In the genomic region with DNA sequence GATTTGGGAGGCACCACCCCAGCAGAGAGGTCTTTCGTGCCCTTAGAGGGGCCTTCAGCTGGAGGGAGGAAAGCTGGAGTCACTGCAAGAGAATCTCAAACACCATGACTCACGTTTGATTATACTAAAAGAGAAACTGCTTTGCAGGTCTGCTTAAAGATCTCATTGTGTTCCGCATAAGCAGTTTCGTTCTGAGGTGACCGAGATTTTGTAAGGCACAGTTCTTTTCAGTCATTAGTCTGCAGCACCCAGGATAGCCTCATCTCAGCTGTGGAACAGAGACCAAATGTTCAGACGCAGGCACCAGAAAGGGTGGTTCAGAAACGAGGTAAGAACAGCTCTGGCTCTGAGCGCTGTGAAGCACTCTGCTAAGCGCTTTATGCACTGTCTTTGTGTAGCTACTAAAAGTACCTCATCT, we compare ENCODE assay signal across 1 cellular context.
TF ChIP-seq lines count a peak whose summit lies in the region.

No MANE protein-coding gene starts in this region.

TF ChIP-seq in H1, 55 proteins besides CTCF, POLR2A, EP300 and RAD21:
- TF ChIP-seq, protein P1, sequence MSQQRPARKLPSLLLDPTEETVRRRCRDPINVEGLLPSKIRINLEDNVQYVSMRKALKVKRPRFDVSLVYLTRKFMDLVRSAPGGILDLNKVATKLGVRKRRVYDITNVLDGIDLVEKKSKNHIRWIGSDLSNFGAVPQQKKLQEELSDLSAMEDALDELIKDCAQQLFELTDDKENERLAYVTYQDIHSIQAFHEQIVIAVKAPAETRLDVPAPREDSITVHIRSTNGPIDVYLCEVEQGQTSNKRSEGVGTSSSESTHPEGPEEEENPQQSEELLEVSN (IDR thresholded peaks at IDR 0.05) = no peak
- TF ChIP-seq, protein P2, sequence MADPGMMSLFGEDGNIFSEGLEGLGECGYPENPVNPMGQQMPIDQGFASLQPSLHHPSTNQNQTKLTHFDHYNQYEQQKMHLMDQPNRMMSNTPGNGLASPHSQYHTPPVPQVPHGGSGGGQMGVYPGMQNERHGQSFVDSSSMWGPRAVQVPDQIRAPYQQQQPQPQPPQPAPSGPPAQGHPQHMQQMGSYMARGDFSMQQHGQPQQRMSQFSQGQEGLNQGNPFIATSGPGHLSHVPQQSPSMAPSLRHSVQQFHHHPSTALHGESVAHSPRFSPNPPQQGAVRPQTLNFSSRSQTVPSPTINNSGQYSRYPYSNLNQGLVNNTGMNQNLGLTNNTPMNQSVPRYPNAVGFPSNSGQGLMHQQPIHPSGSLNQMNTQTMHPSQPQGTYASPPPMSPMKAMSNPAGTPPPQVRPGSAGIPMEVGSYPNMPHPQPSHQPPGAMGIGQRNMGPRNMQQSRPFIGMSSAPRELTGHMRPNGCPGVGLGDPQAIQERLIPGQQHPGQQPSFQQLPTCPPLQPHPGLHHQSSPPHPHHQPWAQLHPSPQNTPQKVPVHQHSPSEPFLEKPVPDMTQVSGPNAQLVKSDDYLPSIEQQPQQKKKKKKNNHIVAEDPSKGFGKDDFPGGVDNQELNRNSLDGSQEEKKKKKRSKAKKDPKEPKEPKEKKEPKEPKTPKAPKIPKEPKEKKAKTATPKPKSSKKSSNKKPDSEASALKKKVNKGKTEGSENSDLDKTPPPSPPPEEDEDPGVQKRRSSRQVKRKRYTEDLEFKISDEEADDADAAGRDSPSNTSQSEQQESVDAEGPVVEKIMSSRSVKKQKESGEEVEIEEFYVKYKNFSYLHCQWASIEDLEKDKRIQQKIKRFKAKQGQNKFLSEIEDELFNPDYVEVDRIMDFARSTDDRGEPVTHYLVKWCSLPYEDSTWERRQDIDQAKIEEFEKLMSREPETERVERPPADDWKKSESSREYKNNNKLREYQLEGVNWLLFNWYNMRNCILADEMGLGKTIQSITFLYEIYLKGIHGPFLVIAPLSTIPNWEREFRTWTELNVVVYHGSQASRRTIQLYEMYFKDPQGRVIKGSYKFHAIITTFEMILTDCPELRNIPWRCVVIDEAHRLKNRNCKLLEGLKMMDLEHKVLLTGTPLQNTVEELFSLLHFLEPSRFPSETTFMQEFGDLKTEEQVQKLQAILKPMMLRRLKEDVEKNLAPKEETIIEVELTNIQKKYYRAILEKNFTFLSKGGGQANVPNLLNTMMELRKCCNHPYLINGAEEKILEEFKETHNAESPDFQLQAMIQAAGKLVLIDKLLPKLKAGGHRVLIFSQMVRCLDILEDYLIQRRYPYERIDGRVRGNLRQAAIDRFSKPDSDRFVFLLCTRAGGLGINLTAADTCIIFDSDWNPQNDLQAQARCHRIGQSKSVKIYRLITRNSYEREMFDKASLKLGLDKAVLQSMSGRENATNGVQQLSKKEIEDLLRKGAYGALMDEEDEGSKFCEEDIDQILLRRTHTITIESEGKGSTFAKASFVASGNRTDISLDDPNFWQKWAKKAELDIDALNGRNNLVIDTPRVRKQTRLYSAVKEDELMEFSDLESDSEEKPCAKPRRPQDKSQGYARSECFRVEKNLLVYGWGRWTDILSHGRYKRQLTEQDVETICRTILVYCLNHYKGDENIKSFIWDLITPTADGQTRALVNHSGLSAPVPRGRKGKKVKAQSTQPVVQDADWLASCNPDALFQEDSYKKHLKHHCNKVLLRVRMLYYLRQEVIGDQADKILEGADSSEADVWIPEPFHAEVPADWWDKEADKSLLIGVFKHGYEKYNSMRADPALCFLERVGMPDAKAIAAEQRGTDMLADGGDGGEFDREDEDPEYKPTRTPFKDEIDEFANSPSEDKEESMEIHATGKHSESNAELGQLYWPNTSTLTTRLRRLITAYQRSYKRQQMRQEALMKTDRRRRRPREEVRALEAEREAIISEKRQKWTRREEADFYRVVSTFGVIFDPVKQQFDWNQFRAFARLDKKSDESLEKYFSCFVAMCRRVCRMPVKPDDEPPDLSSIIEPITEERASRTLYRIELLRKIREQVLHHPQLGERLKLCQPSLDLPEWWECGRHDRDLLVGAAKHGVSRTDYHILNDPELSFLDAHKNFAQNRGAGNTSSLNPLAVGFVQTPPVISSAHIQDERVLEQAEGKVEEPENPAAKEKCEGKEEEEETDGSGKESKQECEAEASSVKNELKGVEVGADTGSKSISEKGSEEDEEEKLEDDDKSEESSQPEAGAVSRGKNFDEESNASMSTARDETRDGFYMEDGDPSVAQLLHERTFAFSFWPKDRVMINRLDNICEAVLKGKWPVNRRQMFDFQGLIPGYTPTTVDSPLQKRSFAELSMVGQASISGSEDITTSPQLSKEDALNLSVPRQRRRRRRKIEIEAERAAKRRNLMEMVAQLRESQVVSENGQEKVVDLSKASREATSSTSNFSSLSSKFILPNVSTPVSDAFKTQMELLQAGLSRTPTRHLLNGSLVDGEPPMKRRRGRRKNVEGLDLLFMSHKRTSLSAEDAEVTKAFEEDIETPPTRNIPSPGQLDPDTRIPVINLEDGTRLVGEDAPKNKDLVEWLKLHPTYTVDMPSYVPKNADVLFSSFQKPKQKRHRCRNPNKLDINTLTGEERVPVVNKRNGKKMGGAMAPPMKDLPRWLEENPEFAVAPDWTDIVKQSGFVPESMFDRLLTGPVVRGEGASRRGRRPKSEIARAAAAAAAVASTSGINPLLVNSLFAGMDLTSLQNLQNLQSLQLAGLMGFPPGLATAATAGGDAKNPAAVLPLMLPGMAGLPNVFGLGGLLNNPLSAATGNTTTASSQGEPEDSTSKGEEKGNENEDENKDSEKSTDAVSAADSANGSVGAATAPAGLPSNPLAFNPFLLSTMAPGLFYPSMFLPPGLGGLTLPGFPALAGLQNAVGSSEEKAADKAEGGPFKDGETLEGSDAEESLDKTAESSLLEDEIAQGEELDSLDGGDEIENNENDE (IDR thresholded peaks at IDR 0.05; ENCODE audit: insufficient replicate concordance, low read length) = no peak
TF ChIP-seq in H1: peak in this region for 0.
